Comparison of ENCODE assay signal across 9 cellular contexts in genomic region chr10:117543999-117544728, GRCh38. TPM values are rescaled to one million over a fixed set of nuclear protein-coding genes. Genes with fewer than 3 reads are reported as not detected.
A peak's percentile ranks its signal among the peaks of the same experiment; 100 is the strongest.
DNase-seq lines count a peak whose midpoint lies in the region; ATAC-seq, FAIRE-seq and TF ChIP-seq lines count a peak whose summit lies in the region.
"Had no signal": no experiment of that assay in that cellular context is flagged by ENCODE, and none has a peak within 500 bp of the region (broad histone marks: within the 10 kb centered on the region; RNA-seq: fewer than 3 reads in every experiment).

No MANE protein-coding gene starts in this region.

- no peaks in the 10 kb centered on the region for H3K9me3 Mint-ChIP-seq in activated T-cell treated with anti-CD3 and anti-CD28 coated beads, Interleukin-2, amount 50 U/mL, for 24 hours
- H3K9me3 Mint-ChIP-seq in type B pancreatic cell, result no peaks in the 10 kb centered on the region

- peaks cover 27 to 40% of the 10 kb centered on the region in 2 experiments for H3K27me3 ChIP-seq in GM12878 (replicated peaks in 1 of 2; ENCODE audit: control insufficient read depth in 2 of 2, insufficient read depth in 2 of 2, low read length in 1 of 2)

- SMC1A ChIA-PET in GM12878 (lab: Charles Lee; ENCODE audit: uncharacterized antibody, unreplicated experiment), result no interaction called here

- H3K4me1 Mint-ChIP-seq in activated T-cell treated with anti-CD3 and anti-CD28 coated beads, Interleukin-2, amount 50 U/mL, for 24 hours (ENCODE audit: low read depth), result peaks cover 38% of the 10 kb centered on the region
- H3K4me1 Mint-ChIP-seq in type B pancreatic cell (ENCODE audit: unreplicated experiment), result peaks cover 35% of the 10 kb centered on the region

- H3K27me3 Mint-ChIP-seq in activated T-cell treated with anti-CD3 and anti-CD28 coated beads, Interleukin-2, amount 50 U/mL, for 24 hours, result peaks cover 88% of the 10 kb centered on the region
- peaks cover 82% of the 10 kb centered on the region for H3K27me3 Mint-ChIP-seq in type B pancreatic cell

- peak overlapping the region; percentile 76 for H3K27ac Mint-ChIP-seq in activated T-cell treated with anti-CD3 and anti-CD28 coated beads, Interleukin-2, amount 50 U/mL, for 24 hours
- peak overlapping the region; percentile 94 for H3K27ac Mint-ChIP-seq in type B pancreatic cell

- no TSS peak for BruUV-seq in GM12878 (replicated peaks; lab: Mats Ljungman, UMichigan)

- H3K4me2 ChIP-seq in GM12878 (ENCODE audit: control insufficient read depth, insufficient read depth), result no peak overlapping the region

- H3K4me3 ChIP-seq in GM12878, result no peak overlapping the region
- peak overlapping the region; percentile 64 for H3K4me3 ChIP-seq in lower leg skin (ENCODE audit: low read depth, poor library complexity, severe bottlenecking)

- ATAC-seq in GM12878, result no peak
- ATAC-seq in GM18511 (IDR thresholded peaks at IDR 0.05; ENCODE audit: unreplicated experiment), result no peak
- ATAC-seq in omental fat pad (ENCODE audit: low FRiP score), result no peak

- TF ChIP-seq POLR2A in GM12878 (IDR thresholded peaks at IDR 0.05; ENCODE audit: low read depth, low read length) (no peak), lower leg skin (IDR thresholded peaks at IDR 0.05) (no peak)

- RAD21 ChIA-PET in GM12878 (lab: Charles Lee; ENCODE audit: unreplicated experiment), result interaction anchor here (0.7 kb wide), 1 partner anchor 128 kb away, joined by 3 read pairs; no protein-coding TSS in a partner anchor

- no peak overlapping the region for H3K9ac ChIP-seq in GM12878 (ENCODE audit: control insufficient read depth, insufficient read depth, low read length)

- H4K20me1 ChIP-seq in GM12878 (ENCODE audit: control insufficient read depth, insufficient read depth), result no peaks in the 10 kb centered on the region

- TF ChIP-seq CTCF in GM12878 (IDR thresholded peaks at IDR 0.05 in 2 of 3, conservative IDR thresholded peaks at IDR 0.05 in 1 of 3; ENCODE audit: control insufficient read depth in 2 of 3, extremely low read depth in 1 of 3, insufficient read depth in 1 of 3, low read depth in 3 of 3, low read length in 3 of 3), result no peak
- no peak for TF ChIP-seq CTCF in lower leg skin (IDR thresholded peaks at IDR 0.05)
- no peak for TF ChIP-seq CTCF in type B pancreatic cell (conservative IDR thresholded peaks at IDR 0.05)
- no peak for TF ChIP-seq CTCF in omental fat pad (IDR thresholded peaks at IDR 0.05)

- no peak for TF ChIP-seq EP300 in GM12878 (IDR thresholded peaks at IDR 0.05; ENCODE audit: borderline replicate concordance in 1 of 2, control insufficient read depth in 1 of 2, low read depth in 2 of 2, low read length in 2 of 2)

- intact Hi-C loops in GM12878 (cut with micrococcal nuclease; ENCODE audit: unreplicated experiment), result loop anchor here (10.0 kb wide), 2 partner anchors 111 to 141 kb away; no protein-coding TSS in a partner anchor
- intact Hi-C loops in lower leg skin (cut with DNase I; ENCODE audit: low total_unique reads), result loop anchor here (10.0 kb wide), 1 partner anchor 211 kb away; no protein-coding TSS in a partner anchor

- FAIRE-seq in GM12878 (lab: Jason Lieb, UNC), result no peak

- WGBS in GM12878 (ENCODE audit: insufficient coverage, insufficient replicate concordance, low lambda C conversion rate, missing lambda C conversion rate), result 41% methylated on average over 35 of the region's 42 CpGs
- 1 to 2% methylated on average over 41 to 42 of the region's 42 CpGs for WGBS in lower leg skin, 2 donors

- DNase-seq in activated T-cell treated with anti-CD3 and anti-CD28 coated beads, Interleukin-2, amount 50 U/mL, for 24 hours, result no peak
- DNase-seq in activated T-cell treated with anti-CD3 and anti-CD28 coated beads for 4 hours (no peak), GM12878 (ENCODE audit: low read depth, low spot score) (no peak), lower leg skin (ENCODE audit: low spot score in 2 of 2) (peak in 1 of 2 donors; percentile 61), type B pancreatic cell (ENCODE audit: extremely low spot score, unreplicated experiment) (no peak), omental fat pad (ENCODE audit: low spot score) (no peak), NCI-H446 (lab: John Stamatoyannopoulos, UW) (no peak)
- DNase-seq: KBM-7 had no signal

- no peak overlapping the region for H2AFZ ChIP-seq in GM12878 (ENCODE audit: control insufficient read depth, low read depth, low read length)

- H3K79me2 ChIP-seq in GM12878 (ENCODE audit: control insufficient read depth, insufficient read depth, low read length), result no peaks in the 10 kb centered on the region

- no peaks in the 10 kb centered on the region for H3K4me1 ChIP-seq in GM12878 (ENCODE audit: control insufficient read depth, insufficient read depth, low read length)

- in situ Hi-C loops in GM12878 (cut with MboI), result no loop called here

- H3K27ac ChIP-seq in GM12878 (ENCODE audit: control insufficient read depth, insufficient read depth), result no peak overlapping the region

- H3K36me3 Mint-ChIP-seq in activated T-cell treated with anti-CD3 and anti-CD28 coated beads, Interleukin-2, amount 50 U/mL, for 24 hours (ENCODE audit: low read depth), result no peaks in the 10 kb centered on the region
- peaks cover 28% of the 10 kb centered on the region for H3K36me3 Mint-ChIP-seq in type B pancreatic cell

- TF ChIP-seq RAD21 in GM12878 (IDR thresholded peaks at IDR 0.05; ENCODE audit: insufficient read depth, low read depth, low read length), result no peak

- POLR2A ChIA-PET in GM12878 (lab: Charles Lee), result no interaction called here

- CTCF ChIA-PET in GM12878 (lab: Yijun Ruan, JAX), result no interaction called here

- peak overlapping the region; percentile 67 for H3K4me3 Mint-ChIP-seq in activated T-cell treated with anti-CD3 and anti-CD28 coated beads, Interleukin-2, amount 50 U/mL, for 24 hours
- H3K4me3 Mint-ChIP-seq in type B pancreatic cell, result peak overlapping the region; percentile 91

- H3K9me3 ChIP-seq in GM12878 (replicated peaks; ENCODE audit: control insufficient read depth, insufficient read depth, low read length), result no peaks in the 10 kb centered on the region; the same call in 2 of the 3 replicates

- no peaks in the 10 kb centered on the region for H3K36me3 ChIP-seq in GM12878 (ENCODE audit: control insufficient read depth in 2 of 2, insufficient read depth in 2 of 2, low read length in 1 of 2)

TF ChIP-seq in GM12878, 131 proteins besides CTCF, POLR2A, EP300 and RAD21:
- TF ChIP-seq RCOR1 (conservative IDR thresholded peaks at IDR 0.05; ENCODE audit: low read depth, low read length) (no peak), SUZ12 (IDR thresholded peaks at IDR 0.05; ENCODE audit: unreplicated experiment) (peak; percentile 79)

RNA-seq across cellular contexts. Expression of gene EMX2, which starts 1.6 kb away (rescaled TPM):
- total RNA-seq in GM12878 (2013; cell fraction: nucleolus; rRNA removed), result 0.86 and 0.91 TPM in 2 replicates
- total RNA-seq in GM12878 (2014; rRNA removed), result not detected in 2 replicates
- total RNA-seq in GM12878 (2014; rRNA removed; fragmentation: Illumina TruSeq; extraction: Trizol), result not detected in 2 replicates
- total RNA-seq in GM12878 (2021), result not detected in 2 replicates
- polyA plus RNA-seq in GM12878 (2011; ENCODE audit: low read depth), result not detected
- polyA plus RNA-seq in GM12878 (2011; rRNA removed), result 0.12 and 0.22 TPM in 2 replicates
- 0.06 TPM in 1 of 2 replicates, not detected in the other for polyA plus RNA-seq in GM12878 (2011; cell fraction: cytosol; rRNA removed)
- not detected in 2 replicates for polyA plus RNA-seq in GM12878 (2011; cell fraction: nucleus; rRNA removed)
- polyA plus RNA-seq in GM12878 (2012), result not detected in 2 replicates
- not detected in 2 replicates for polyA plus RNA-seq in GM12878 (2014; fragmentation: Illumina TruSeq; extraction: Trizol)
- not detected for polyA plus RNA-seq in GM12878 (2014; fragmentation: Nextera tagmentation; extraction: Ambion mirVana)
- polyA plus RNA-seq in GM12878 (2014; rRNA removed), result not detected in 2 replicates
- polyA plus RNA-seq in GM12878 (2016; fragmentation: Nextera tagmentation; extraction: Ambion mirVana), result not detected
- not detected in 2 replicates for polyA minus RNA-seq in GM12878 (2011; rRNA and poly(A)+ RNA removed)
- not detected in 2 replicates for polyA minus RNA-seq in GM12878 (2011; cell fraction: cytosol; rRNA and poly(A)+ RNA removed)
- not detected in 2 replicates for polyA minus RNA-seq in GM12878 (2011; cell fraction: nucleus; rRNA and poly(A)+ RNA removed)
- 10 to 100 TPM in 1 of 4 donors, 1 to 10 TPM in 3; 3.7 to 10.4 (median 7.2) TPM for total RNA-seq in lower leg skin
- 24.7 and 29.9 TPM in 2 replicates for total RNA-seq in type B pancreatic cell (ENCODE audit: low replicate concordance)
- total RNA-seq in omental fat pad, result under 1 TPM in 2 of 4 donors, not detected in 2; 0.25 to 0.28 TPM
